Comparison of ENCODE assay signal across 8 cellular contexts in the genomic region with DNA sequence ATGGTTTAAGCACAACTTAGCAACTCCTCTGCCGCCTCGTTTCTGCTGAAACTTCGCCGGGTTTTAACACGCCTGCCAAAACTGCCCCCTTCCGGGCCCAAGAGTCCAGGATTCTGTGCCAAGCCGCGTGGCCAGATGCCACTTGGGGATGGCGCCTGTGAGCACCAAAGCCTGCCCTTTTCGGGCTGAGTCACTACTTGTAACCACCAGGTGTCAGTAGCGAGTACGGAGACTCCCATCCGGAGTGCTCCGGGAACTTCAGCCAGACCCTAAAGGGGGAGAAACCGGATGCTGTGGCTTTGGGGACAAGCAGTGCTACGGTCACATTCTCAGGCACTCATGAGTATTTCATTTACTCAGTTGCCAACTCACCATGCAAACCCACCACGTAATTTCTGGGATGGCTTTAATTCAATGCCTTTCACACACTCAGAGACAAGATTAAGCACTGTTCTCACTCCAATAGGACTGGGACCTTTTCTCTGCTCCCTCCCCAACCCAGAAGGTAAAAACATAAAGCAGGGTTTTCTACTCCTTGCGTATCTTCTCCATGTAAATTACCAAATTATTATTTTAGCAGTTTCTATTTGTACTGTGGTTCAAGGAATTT. TPM values are rescaled to one million over a fixed set of nuclear protein-coding genes. Genes with fewer than 3 reads are reported as not detected.
DNase-seq lines count a peak whose midpoint lies in the region; ATAC-seq, FAIRE-seq and TF ChIP-seq lines count a peak whose summit lies in the region.

No MANE protein-coding gene starts in this region.

- FAIRE-seq in HTR-8/SVneo (lab: Jason Lieb, UNC): peak; percentile 71

- ATAC-seq in activated naive CD8-positive, alpha-beta T cell treated with anti-CD3 and anti-CD28 coated beads, Interleukin-2, amount 10 ng/mL, durations not matched to agents 7 days and 5 days (ENCODE audit: low read depth): peak; percentile 42

- peak; percentile 64 for TF ChIP-seq CTCF in GM20000 (IDR thresholded peaks at IDR 0.05; ENCODE audit: extremely low read depth, missing control alignments)
- peak; percentile 88 for TF ChIP-seq CTCF in progenitor cell of endocrine pancreas (IDR thresholded peaks at IDR 0.05; ENCODE audit: unreplicated experiment)

- H3K4me1 Mint-ChIP-seq in activated naive CD8-positive, alpha-beta T cell treated with anti-CD3 and anti-CD28 coated beads, Interleukin-2, amount 10 ng/mL, durations not matched to agents 7 days and 5 days: peaks cover 22% of the 10 kb centered on the region
- H3K4me1 Mint-ChIP-seq in progenitor cell of endocrine pancreas (ENCODE audit: low read depth): peaks cover 3% of the 10 kb centered on the region

- H3K27ac Mint-ChIP-seq in activated naive CD8-positive, alpha-beta T cell treated with anti-CD3 and anti-CD28 coated beads, Interleukin-2, amount 10 ng/mL, durations not matched to agents 7 days and 5 days: no peak overlapping the region
- H3K27ac Mint-ChIP-seq in progenitor cell of endocrine pancreas: no peak overlapping the region

- DNase-seq in Caki2 (ENCODE audit: low read depth): peak; percentile 64
- DNase-seq in GM20000 (ENCODE audit: low spot score): peak; percentile 84
- DNase-seq in HTR-8/SVneo (ENCODE audit: insufficient read length, low spot score): peak; percentile 88
- DNase-seq in SK-N-DZ (ENCODE audit: low spot score): peak; percentile 70
- peak; percentile 62 for DNase-seq in activated naive CD8-positive, alpha-beta T cell treated with anti-CD3 and anti-CD28 coated beads, Interleukin-2, amount 10 ng/mL, durations not matched to agents 7 days and 5 days
- DNase-seq in cardiac septum (ENCODE audit: low spot score): peak; percentile 90
- peak; percentile 47 for DNase-seq in progenitor cell of endocrine pancreas (ENCODE audit: low spot score, unreplicated experiment)
- no peak for DNase-seq in KG1 (lab: John Stamatoyannopoulos, UW)

- H3K9me3 Mint-ChIP-seq in activated naive CD8-positive, alpha-beta T cell treated with anti-CD3 and anti-CD28 coated beads, Interleukin-2, amount 10 ng/mL, durations not matched to agents 7 days and 5 days: no peaks in the 10 kb centered on the region
- no peaks in the 10 kb centered on the region for H3K9me3 Mint-ChIP-seq in progenitor cell of endocrine pancreas (ENCODE audit: low read depth)

- H3K4me3 Mint-ChIP-seq in activated naive CD8-positive, alpha-beta T cell treated with anti-CD3 and anti-CD28 coated beads, Interleukin-2, amount 10 ng/mL, durations not matched to agents 7 days and 5 days: peak overlapping the region; percentile 66
- no peak overlapping the region for H3K4me3 Mint-ChIP-seq in progenitor cell of endocrine pancreas (ENCODE audit: low read depth)

- in situ Hi-C loops in Caki2 (cut with HindIII; ENCODE audit: low pct_unique_long_range_greater_than_20kb, low sequenced_read_pairs): no loop called here

- H3K27me3 Mint-ChIP-seq in activated naive CD8-positive, alpha-beta T cell treated with anti-CD3 and anti-CD28 coated beads, Interleukin-2, amount 10 ng/mL, durations not matched to agents 7 days and 5 days: peaks cover 54% of the 10 kb centered on the region
- H3K27me3 Mint-ChIP-seq in progenitor cell of endocrine pancreas: peaks cover 69% of the 10 kb centered on the region

- intact Hi-C loops in cardiac septum (cut with DNase I): no loop called here

- no peaks in the 10 kb centered on the region for H3K36me3 Mint-ChIP-seq in activated naive CD8-positive, alpha-beta T cell treated with anti-CD3 and anti-CD28 coated beads, Interleukin-2, amount 10 ng/mL, durations not matched to agents 7 days and 5 days
- H3K36me3 Mint-ChIP-seq in progenitor cell of endocrine pancreas (ENCODE audit: insufficient read depth): no peaks in the 10 kb centered on the region

- POLR2A ChIA-PET in activated naive CD8-positive, alpha-beta T cell treated with anti-CD3 and anti-CD28 coated beads, Interleukin-2, amount 10 ng/mL, durations not matched to agents 7 days and 5 days (lab: Charles Lee): interaction anchor here (0.8 kb wide), 1 partner anchor 245 kb away, joined by 4 read pairs; no protein-coding TSS in a partner anchor

RNA-seq across cellular contexts. Expression of a gene that starts 7.7 kb away (rescaled TPM):
- 8.7 and 13.6 TPM in 2 replicates for total RNA-seq in Caki2 (2014; rRNA removed; shearing (Covaris generic); ENCODE audit: low replicate concordance)
- polyA plus RNA-seq in SK-N-DZ (2014; cell fraction: cytosol; rRNA removed): 1.2 and 2.7 TPM in 2 replicates
- 0.21 and 1.0 TPM in 2 replicates for polyA plus RNA-seq in SK-N-DZ (2014; cell fraction: nucleus; rRNA removed)
- 1 to 10 TPM in 1 of 2 experiments, under 1 TPM in 1; 0.62 to 1.1 TPM for total RNA-seq in activated naive CD8-positive, alpha-beta T cell treated with anti-CD3 and anti-CD28 coated beads, Interleukin-2, amount 10 ng/mL, durations not matched to agents 7 days and 5 days
- 91.8 TPM for total RNA-seq in cardiac septum
- total RNA-seq in progenitor cell of endocrine pancreas: 0.93 and 1.2 TPM in 2 replicates
